33 cellular contexts compared by ENCODE assay signal in the genomic region with DNA sequence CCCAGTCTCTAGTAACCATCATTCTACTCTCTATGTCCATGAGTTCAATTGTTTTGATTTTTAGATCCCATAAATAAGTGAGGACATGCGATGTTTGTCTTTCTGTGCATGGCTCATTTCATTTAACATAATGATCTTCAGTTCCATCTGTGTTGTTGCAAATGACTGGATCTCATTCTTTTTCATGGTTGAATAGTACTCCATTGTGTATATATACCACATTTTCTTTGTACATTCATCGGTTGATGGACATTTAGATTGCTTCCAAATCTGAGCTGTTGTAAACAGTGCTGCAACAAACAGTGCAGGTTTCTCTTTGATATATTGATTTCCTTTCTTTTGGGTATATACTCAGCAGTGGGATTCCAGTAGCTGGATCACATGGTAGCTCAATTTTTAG. TPM values are rescaled to one million over a fixed set of nuclear protein-coding genes. Genes with fewer than 3 reads are reported as not detected.
"Had no signal": no experiment of that assay in that cellular context is flagged by ENCODE, and none has a peak within 500 bp of the region (broad histone marks: within the 10 kb centered on the region; RNA-seq: fewer than 3 reads in every experiment).

No MANE protein-coding gene starts in this region.

- H3K4me2 ChIP-seq: neural progenitor cell, smooth muscle cell had no signal

- DNase-seq: naive thymus-derived CD4-positive, alpha-beta T cell; natural killer cell; occipital lobe; ovary; posterior cingulate gyrus; psoas muscle; right cardiac atrium; right lobe of liver; spleen; stimulated activated CD4-positive, alpha-beta T cell treated with anti-CD3 and anti-CD28 coated beads, Interleukin-12 subunit alpha, Interleukin-12 subunit beta, amount 100 ng/mL, for 4 hours; stimulated activated CD4-positive, alpha-beta T cell treated with anti-CD3 and anti-CD28 coated beads, Interleukin-1b, Interleukin-23, amount 100 ng/mL, for 48 hours; stimulated activated CD4-positive, alpha-beta T cell treated with anti-CD3 and anti-CD28 coated beads, Interleukin-4, amount 100 ng/mL, for 1 hour; stimulated activated CD4-positive, alpha-beta T cell treated with anti-CD3 and anti-CD28 coated beads, Interleukin-4, amount 100 ng/mL, for 4 hours; stimulated activated CD8-positive, alpha-beta memory T cell treated with anti-CD3 and anti-CD28 coated beads, Interleukin-4, amount 100 ng/mL, for 48 hours; stimulated activated naive CD4-positive, alpha-beta T cell; stimulated activated naive CD8-positive, alpha-beta T cell treated with anti-CD3 and anti-CD28 coated beads, Interleukin-15, amount 100 ng/mL, for 72 hours; stimulated activated naive CD8-positive, alpha-beta T cell treated with anti-CD3 and anti-CD28 coated beads, Interleukin-15, Interleukin-2, amounts not matched to agents 100 U/mL and 50 U/mL, for 24 hours; substantia nigra; testis; tibial artery; transverse colon had no signal

- H3K27ac ChIP-seq: neural progenitor cell, ovary, parathyroid adenoma, psoas muscle, right lobe of liver, skin epidermis, spleen, suprapubic skin, testis, tibial artery, transverse colon, vagina had no signal

- H2AFZ ChIP-seq: neural progenitor cell, parathyroid adenoma had no signal

- H3K9ac ChIP-seq: neural progenitor cell, parathyroid adenoma had no signal

- H3K4me3 ChIP-seq: neural progenitor cell, ovary, psoas muscle, right lobe of liver, skin epidermis, smooth muscle cell, spleen, suprapubic skin, testis, tibial artery, transverse colon, vagina had no signal

- H3K27me3 ChIP-seq: neural progenitor cell, ovary, right lobe of liver, spleen, suprapubic skin, testis, tibial artery, transverse colon, vagina had no signal

- ATAC-seq: naive thymus-derived CD4-positive, alpha-beta T cell; natural killer cell; psoas muscle; right cardiac atrium; right lobe of liver; stimulated activated memory B cell treated with anti-CD40 and anti-IgM and Interleukin-4, amounts not matched to agents 10 μg/mL and 1 μg/mL and 100 μg/mL, for 72 hours; stimulated activated naive CD8-positive, alpha-beta T cell treated with anti-CD3 and anti-CD28 coated beads, Interleukin-15, amount 100 ng/mL, for 72 hours; stimulated activated naive CD8-positive, alpha-beta T cell treated with anti-CD3 and anti-CD28 coated beads, Interleukin-15, Interleukin-2, amounts not matched to agents 100 U/mL and 50 U/mL, for 24 hours had no signal

- H3K4me1 ChIP-seq: neural progenitor cell, parathyroid adenoma, psoas muscle, right lobe of liver, spleen, suprapubic skin, testis, tibial artery, transverse colon, vagina had no signal

- H3K36me3 ChIP-seq: neural progenitor cell, ovary, right lobe of liver, suprapubic skin, tibial artery, transverse colon, vagina had no signal

- FAIRE-seq: urothelium cell line had no signal

- H3K79me2 ChIP-seq: parathyroid adenoma had no signal

- H3K9me3 ChIP-seq: ovary, right lobe of liver, testis, vagina had no signal

RNA-seq across cellular contexts. Expression of gene S100Z, which starts 46.4 kb away (rescaled TPM):
- total RNA-seq: osteoblast, psoas muscle, renal cortical epithelial cell, right cardiac atrium, smooth muscle cell, suprapubic skin, ureter, vagina had no signal
- polyA plus RNA-seq: naive thymus-derived CD4-positive, alpha-beta T cell; neural cell; right cardiac atrium had no signal

RNA-seq across cellular contexts. Expression of gene CRHBP, which starts 56.6 kb away (rescaled TPM):
- total RNA-seq: osteoblast, renal cortical epithelial cell had no signal
- polyA plus RNA-seq: naive thymus-derived CD4-positive, alpha-beta T cell; neural cell had no signal
